1 cellular context compared by ENCODE assay signal in genomic region chr11:2728663-2729332, GRCh38.
TF ChIP-seq lines count a peak whose summit lies in the region.

No MANE protein-coding gene starts in this region.

TF ChIP-seq in SK-N-SH, 30 proteins besides CTCF, POLR2A, EP300 and RAD21 (continued from another document):
- no peak for TF ChIP-seq IRF3 (IDR thresholded peaks at IDR 0.05; ENCODE audit: low read depth, low read length)
- peak; percentile 79 for TF ChIP-seq FOXJ3 (CRISPR knock-in tag; IDR thresholded peaks at IDR 0.05)
- no peak for TF ChIP-seq PBX3 (IDR thresholded peaks at IDR 0.05)
TF ChIP-seq in SK-N-SH: peak in this region for 2.
